8 cellular contexts compared by ENCODE assay signal in the genomic region with DNA sequence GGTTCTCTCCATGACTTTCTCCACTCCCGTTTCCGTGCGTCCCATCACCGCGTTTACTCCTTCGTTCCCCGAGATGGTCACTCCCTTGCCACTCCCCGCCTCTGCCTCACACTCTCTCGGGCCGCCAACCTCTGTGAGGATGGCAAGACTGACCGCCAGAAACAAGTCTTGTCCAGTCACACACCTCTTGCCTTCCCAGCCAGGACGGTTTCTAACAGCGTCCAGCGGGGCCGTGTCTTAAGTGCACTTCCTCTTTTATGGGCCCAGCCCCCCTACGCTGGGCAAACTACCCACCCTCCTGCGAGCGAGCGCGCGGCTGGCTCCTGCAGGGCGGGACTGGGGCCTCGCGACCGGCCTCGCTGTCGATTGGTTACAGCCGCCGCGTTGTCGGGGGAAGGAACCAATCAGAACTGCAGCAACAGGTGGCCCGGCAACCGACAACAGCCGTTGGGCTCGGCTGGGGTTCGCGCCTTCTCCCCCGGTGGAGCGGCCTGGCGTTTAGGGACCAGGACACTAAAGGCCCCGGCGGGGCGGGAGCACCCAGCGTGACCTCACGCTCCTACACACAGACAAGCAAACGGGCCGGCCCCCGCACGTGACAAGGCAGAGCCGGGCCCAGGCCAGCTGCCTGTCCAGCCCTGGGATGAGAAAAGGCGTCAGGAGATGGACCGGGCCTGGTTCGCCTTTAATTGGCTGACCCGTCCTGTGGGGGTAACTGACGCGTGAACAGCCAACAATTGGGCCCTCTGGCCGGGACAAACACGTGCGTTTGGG. TPM values are rescaled to one million over a fixed set of nuclear protein-coding genes. Genes with fewer than 3 reads are reported as not detected.
DNase-seq lines count a peak whose midpoint lies in the region; ATAC-seq, FAIRE-seq and TF ChIP-seq lines count a peak whose summit lies in the region.

No MANE protein-coding gene starts in this region.

- peaks cover 11% of the 10 kb centered on the region for H3K4me1 ChIP-seq in endothelial cell of umbilical vein (ENCODE audit: control insufficient read depth, extremely low read depth, insufficient read depth, low read length)

- no peaks in the 10 kb centered on the region for H3K9me3 Mint-ChIP-seq in Calu3 (ENCODE audit: low read depth, unreplicated experiment)

- H3K9ac ChIP-seq in endothelial cell of umbilical vein (replicated peaks; ENCODE audit: extremely low read depth, insufficient read depth, low read length): peak overlapping the region; percentile 59

- CTCF ChIA-PET in Calu3 (lab: Charles Lee): interaction anchor here (0.5 kb wide), 1 partner anchor 71 kb away, joined by 6 read pairs; no protein-coding TSS in a partner anchor
- CTCF ChIA-PET in endothelial cell of umbilical vein (lab: Charles Lee): interaction anchor here (1.0 to 1.4 kb wide), 2 partner anchors 19 kb away, joined by 3 to 4 read pairs; no protein-coding TSS in a partner anchor

- DNase-seq in Calu3 (peak; percentile 91), HUDEP-2 (lab: John Stamatoyannopoulos, UW; ENCODE audit: unreplicated experiment in 76 of 76) (peak in 75 of 76 experiments; percentile 80 to 99 (median 98)), NOMO-1 treated with dmso at 0.1 percent for 144 hours (lab: John Stamatoyannopoulos, UW; ENCODE audit: unreplicated experiment) (peak; percentile 99), endothelial cell of umbilical vein (ENCODE audit: low read depth, low spot score) (peak; percentile 96), midbrain (lab: John Stamatoyannopoulos, UW) (peak; percentile 95)
- DNase-seq in activated CD8-positive, alpha-beta memory T cell treated with anti-CD3 and anti-CD28 coated beads, Interleukin-2, amount 50 U/mL, for 24 hours (ENCODE audit: extremely low read depth): peak; percentile 80
- DNase-seq in stimulated activated CD8-positive, alpha-beta memory T cell treated with anti-CD3 and anti-CD28 coated beads, Interleukin-15, amount 100 ng/mL, for 4 hours (ENCODE audit: low read depth in 2 of 2): peak; percentile 84 to 86

- peak; percentile 61 for ATAC-seq in GM21390 (IDR thresholded peaks at IDR 0.05; ENCODE audit: unreplicated experiment)

- BruUV-seq in Calu3 (replicated peaks; lab: Mats Ljungman, UMichigan): no TSS peak
- BruUV-seq in endothelial cell of umbilical vein (replicated peaks; lab: Mats Ljungman, UMichigan): no TSS peak

- H3K27ac Mint-ChIP-seq in Calu3 (ENCODE audit: unreplicated experiment): peak overlapping the region; percentile 95

- TF ChIP-seq POLR2A in endothelial cell of umbilical vein (IDR thresholded peaks at IDR 0.05; ENCODE audit: low read depth, low read length): peak; percentile 84

- H4K20me1 ChIP-seq in endothelial cell of umbilical vein (replicated peaks; ENCODE audit: control insufficient read depth, extremely low read depth, insufficient read depth, low read length): no peaks in the 10 kb centered on the region

- H3K9me1 ChIP-seq in endothelial cell of umbilical vein (replicated peaks; ENCODE audit: control insufficient read depth, extremely low read depth, insufficient read depth, low read length): no peaks in the 10 kb centered on the region

- POLR2A ChIA-PET in endothelial cell of umbilical vein (lab: Charles Lee): interaction anchor here (0.6 to 1.1 kb wide), 2 partner anchors 41 to 187 kb away, joined by 3 to 5 read pairs; a partner anchor contains a TSS

- H2AFZ ChIP-seq in endothelial cell of umbilical vein (ENCODE audit: low read depth, low read length): peak overlapping the region; percentile 86

- FAIRE-seq in endothelial cell of umbilical vein (lab: Jason Lieb, UNC): peak; percentile 89

- peak overlapping the region; percentile 71 for H3K27ac ChIP-seq in endothelial cell of umbilical vein (ENCODE audit: insufficient read depth, low read depth, low read length)

- H3K27me3 Mint-ChIP-seq in Calu3 (ENCODE audit: unreplicated experiment): no peaks in the 10 kb centered on the region

- H3K9me3 ChIP-seq in endothelial cell of umbilical vein (replicated peaks; ENCODE audit: control insufficient read depth, insufficient read depth, low read length): no peaks in the 10 kb centered on the region

- peaks cover 28% of the 10 kb centered on the region for H3K36me3 Mint-ChIP-seq in Calu3 (ENCODE audit: insufficient read depth, unreplicated experiment)

- TF ChIP-seq CTCF in Calu3 (IDR thresholded peaks at IDR 0.05; ENCODE audit: unreplicated experiment) (no peak), endothelial cell of umbilical vein (IDR thresholded peaks at IDR 0.05; ENCODE audit: extremely low read depth in 1 of 2, insufficient read depth in 1 of 2, low read depth in 1 of 2, low read length in 2 of 2) (no peak)

- H3K4me2 ChIP-seq in endothelial cell of umbilical vein (ENCODE audit: insufficient read depth, low read length): peak overlapping the region; percentile 65

- H3K36me3 ChIP-seq in endothelial cell of umbilical vein (ENCODE audit: control insufficient read depth in 2 of 2, extremely low read depth in 1 of 2, insufficient read depth in 2 of 2, low read length in 2 of 2): no peaks in the 10 kb centered on the region

- H3K4me3 Mint-ChIP-seq in Calu3 (ENCODE audit: low read depth, unreplicated experiment): peak overlapping the region; percentile 99

- dilution Hi-C loops in endothelial cell of umbilical vein (cut with MboI; ENCODE audit: extremely low pct_ligation_motif_present, low sequenced_read_pairs): no loop called here

- peaks cover 26% of the 10 kb centered on the region for H3K4me1 Mint-ChIP-seq in Calu3 (ENCODE audit: low read depth, unreplicated experiment)

- H3K27me3 ChIP-seq in endothelial cell of umbilical vein (ENCODE audit: control insufficient read depth in 2 of 2, insufficient read depth in 2 of 2, low read length in 2 of 2): no peaks in the 10 kb centered on the region

- peak overlapping the region; percentile 11 to 73 (median 56) for H3K4me3 ChIP-seq in endothelial cell of umbilical vein (replicated peaks in 1 of 3; ENCODE audit: insufficient read depth in 1 of 3, low read depth in 1 of 3, low read length in 3 of 3)

- H3K79me2 ChIP-seq in endothelial cell of umbilical vein (ENCODE audit: control insufficient read depth, insufficient read depth, low read length): no peaks in the 10 kb centered on the region

- intact Hi-C loops in Calu3 (cut with micrococcal nuclease; ENCODE audit: unreplicated experiment) (no loop called here), endothelial cell of umbilical vein (cut with micrococcal nuclease) (loop anchor here (2.0 to 5.0 kb wide), 3 partner anchors 18 to 339 kb away; a partner anchor contains a TSS)

TF ChIP-seq in endothelial cell of umbilical vein, 7 proteins besides CTCF, POLR2A, EP300 and RAD21:
- TF ChIP-seq, protein P1, sequence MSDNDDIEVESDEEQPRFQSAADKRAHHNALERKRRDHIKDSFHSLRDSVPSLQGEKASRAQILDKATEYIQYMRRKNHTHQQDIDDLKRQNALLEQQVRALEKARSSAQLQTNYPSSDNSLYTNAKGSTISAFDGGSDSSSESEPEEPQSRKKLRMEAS (IDR thresholded peaks at IDR 0.05; ENCODE audit: insufficient read depth, insufficient read length): peak; percentile 63
- TF ChIP-seq FOS (IDR thresholded peaks at IDR 0.05; ENCODE audit: borderline replicate concordance, insufficient read depth, low read length): no peak
- no peak for TF ChIP-seq JUN (IDR thresholded peaks at IDR 0.05; ENCODE audit: borderline replicate concordance, insufficient read depth, insufficient read length, low read depth)
- TF ChIP-seq MYC (IDR thresholded peaks at IDR 0.05; ENCODE audit: low read depth, low read length): no peak
- TF ChIP-seq EZH2 (IDR thresholded peaks at IDR 0.05; ENCODE audit: borderline replicate concordance, low read depth, low read length, severe bottlenecking): no peak
- TF ChIP-seq POLR2AphosphoS5 (IDR thresholded peaks at IDR 0.05; ENCODE audit: insufficient read depth, low read depth, low read length): peak; percentile 66
- TF ChIP-seq GATA2 (IDR thresholded peaks at IDR 0.05; ENCODE audit: insufficient read depth, insufficient read length, low read depth, low read length): no peak

RNA-seq across cellular contexts. Expression of a gene that starts 0.5 kb away (rescaled TPM):
- total RNA-seq in Calu3 (2022) (14.7 and 16.6 TPM in 2 replicates), endothelial cell of umbilical vein (12.1 and 16.5 TPM in 2 replicates)
- polyA plus RNA-seq in endothelial cell of umbilical vein: 21.4 and 24.0 TPM in 2 replicates
- polyA plus RNA-seq in endothelial cell of umbilical vein (2011; cell fraction: cytosol; rRNA removed): 15.8 and 15.9 TPM in 2 replicates
- 7.3 and 9.4 TPM in 2 replicates for polyA plus RNA-seq in endothelial cell of umbilical vein (2011; cell fraction: nucleus; rRNA removed)
- polyA plus RNA-seq in endothelial cell of umbilical vein (2012): 7.5 and 17.3 TPM in 2 replicates
- 23.4 and 30.6 TPM in 2 replicates for polyA minus RNA-seq in endothelial cell of umbilical vein
- polyA minus RNA-seq in endothelial cell of umbilical vein (2011; cell fraction: cytosol; rRNA and poly(A)+ RNA removed): 101 TPM
- 7.5 and 8.0 TPM in 2 replicates for polyA minus RNA-seq in endothelial cell of umbilical vein (2011; cell fraction: nucleus; rRNA and poly(A)+ RNA removed)

RNA-seq across cellular contexts. Expression of a gene that starts 25.7 kb away (rescaled TPM):
- total RNA-seq in Calu3 (2022) (1.9 and 3.4 TPM in 2 replicates), endothelial cell of umbilical vein (1.3 and 1.4 TPM in 2 replicates)
- 1.1 and 1.4 TPM in 2 replicates for polyA plus RNA-seq in endothelial cell of umbilical vein
- polyA plus RNA-seq in endothelial cell of umbilical vein (2011; cell fraction: cytosol; rRNA removed): 0.58 and 0.78 TPM in 2 replicates
- polyA plus RNA-seq in endothelial cell of umbilical vein (2011; cell fraction: nucleus; rRNA removed): 7.9 and 8.5 TPM in 2 replicates
- 0.64 and 0.75 TPM in 2 replicates for polyA plus RNA-seq in endothelial cell of umbilical vein (2012)
- polyA minus RNA-seq in endothelial cell of umbilical vein: 1.3 and 6.6 TPM in 2 replicates
- polyA minus RNA-seq in endothelial cell of umbilical vein (2011; cell fraction: cytosol; rRNA and poly(A)+ RNA removed): 0.61 TPM
- 5.2 and 6.1 TPM in 2 replicates for polyA minus RNA-seq in endothelial cell of umbilical vein (2011; cell fraction: nucleus; rRNA and poly(A)+ RNA removed)

RNA-seq across cellular contexts. Expression of a gene that starts 32.4 kb away (rescaled TPM):
- total RNA-seq in Calu3 (2022) (0.50 and 1.1 TPM in 2 replicates), endothelial cell of umbilical vein (0.46 TPM in 1 of 2 replicates, not detected in the other)
- polyA plus RNA-seq in endothelial cell of umbilical vein: 0.07 TPM in 1 of 2 replicates, not detected in the other
- polyA plus RNA-seq in endothelial cell of umbilical vein (2011; cell fraction: cytosol; rRNA removed): 0.07 TPM in 1 of 2 replicates, not detected in the other
- 0.22 TPM in 1 of 2 replicates, not detected in the other for polyA plus RNA-seq in endothelial cell of umbilical vein (2011; cell fraction: nucleus; rRNA removed)
- polyA plus RNA-seq in endothelial cell of umbilical vein (2012): not detected in 2 replicates
- not detected in 2 replicates for polyA minus RNA-seq in endothelial cell of umbilical vein
- not detected for polyA minus RNA-seq in endothelial cell of umbilical vein (2011; cell fraction: cytosol; rRNA and poly(A)+ RNA removed)
- polyA minus RNA-seq in endothelial cell of umbilical vein (2011; cell fraction: nucleus; rRNA and poly(A)+ RNA removed): not detected in 2 replicates

Comparison
In these comparisons a context has a peak if more than half of its experiments do, and no peak if none do; other contexts are left out.
1. Peak in every context shown above with its lines: DNase-seq, ATAC-seq, H3K4me3 ChIP-seq and H3K27ac ChIP-seq.